8 cellular contexts compared by ENCODE assay signal in the genomic region with DNA sequence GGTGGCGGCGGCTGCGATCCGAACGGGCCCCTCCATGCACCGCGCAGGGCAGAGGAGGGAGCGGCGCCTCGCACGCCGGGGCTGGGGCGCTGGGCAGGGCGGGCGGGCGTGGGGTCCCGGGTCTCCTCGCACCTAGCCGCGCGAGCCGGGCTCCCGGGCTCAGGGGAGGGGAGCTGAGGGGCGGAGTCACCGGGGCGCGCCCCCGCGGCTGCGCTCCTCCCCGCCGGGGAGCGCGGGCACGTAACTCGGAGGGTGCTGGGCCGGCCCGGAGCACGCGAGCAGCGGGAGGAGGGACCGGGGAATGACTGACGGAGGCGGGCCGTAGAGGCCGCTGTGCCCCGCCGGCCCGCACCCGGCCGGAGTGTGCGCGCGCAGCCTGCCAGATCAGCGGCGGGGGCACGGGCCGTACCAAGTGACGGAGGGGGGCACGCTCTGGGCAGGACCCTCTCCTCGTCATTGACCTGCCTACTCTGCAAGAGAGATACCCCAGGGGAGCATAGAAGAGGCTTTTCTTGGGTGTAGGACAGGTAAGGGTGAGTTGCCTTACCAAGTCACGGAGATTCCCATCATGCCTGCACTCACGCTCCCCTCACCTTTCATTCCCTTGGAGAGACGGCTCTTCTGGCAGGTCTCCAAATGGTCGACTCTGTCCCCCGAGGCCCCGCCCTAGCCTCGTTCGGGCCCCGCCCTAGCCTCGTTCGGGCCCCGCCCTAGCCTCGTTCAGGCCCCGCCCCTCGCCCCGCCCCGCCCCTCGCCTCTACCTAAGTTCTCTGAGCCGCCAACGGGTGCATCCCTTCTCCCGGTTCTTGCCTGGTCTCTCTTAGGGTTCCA. TPM values are rescaled to one million over a fixed set of nuclear protein-coding genes. Genes with fewer than 3 reads are reported as not detected.
A peak's percentile ranks its signal among the peaks of the same experiment; 100 is the strongest.
DNase-seq lines count a peak whose midpoint lies in the region; ATAC-seq and TF ChIP-seq lines count a peak whose summit lies in the region.

A gene with protein sequence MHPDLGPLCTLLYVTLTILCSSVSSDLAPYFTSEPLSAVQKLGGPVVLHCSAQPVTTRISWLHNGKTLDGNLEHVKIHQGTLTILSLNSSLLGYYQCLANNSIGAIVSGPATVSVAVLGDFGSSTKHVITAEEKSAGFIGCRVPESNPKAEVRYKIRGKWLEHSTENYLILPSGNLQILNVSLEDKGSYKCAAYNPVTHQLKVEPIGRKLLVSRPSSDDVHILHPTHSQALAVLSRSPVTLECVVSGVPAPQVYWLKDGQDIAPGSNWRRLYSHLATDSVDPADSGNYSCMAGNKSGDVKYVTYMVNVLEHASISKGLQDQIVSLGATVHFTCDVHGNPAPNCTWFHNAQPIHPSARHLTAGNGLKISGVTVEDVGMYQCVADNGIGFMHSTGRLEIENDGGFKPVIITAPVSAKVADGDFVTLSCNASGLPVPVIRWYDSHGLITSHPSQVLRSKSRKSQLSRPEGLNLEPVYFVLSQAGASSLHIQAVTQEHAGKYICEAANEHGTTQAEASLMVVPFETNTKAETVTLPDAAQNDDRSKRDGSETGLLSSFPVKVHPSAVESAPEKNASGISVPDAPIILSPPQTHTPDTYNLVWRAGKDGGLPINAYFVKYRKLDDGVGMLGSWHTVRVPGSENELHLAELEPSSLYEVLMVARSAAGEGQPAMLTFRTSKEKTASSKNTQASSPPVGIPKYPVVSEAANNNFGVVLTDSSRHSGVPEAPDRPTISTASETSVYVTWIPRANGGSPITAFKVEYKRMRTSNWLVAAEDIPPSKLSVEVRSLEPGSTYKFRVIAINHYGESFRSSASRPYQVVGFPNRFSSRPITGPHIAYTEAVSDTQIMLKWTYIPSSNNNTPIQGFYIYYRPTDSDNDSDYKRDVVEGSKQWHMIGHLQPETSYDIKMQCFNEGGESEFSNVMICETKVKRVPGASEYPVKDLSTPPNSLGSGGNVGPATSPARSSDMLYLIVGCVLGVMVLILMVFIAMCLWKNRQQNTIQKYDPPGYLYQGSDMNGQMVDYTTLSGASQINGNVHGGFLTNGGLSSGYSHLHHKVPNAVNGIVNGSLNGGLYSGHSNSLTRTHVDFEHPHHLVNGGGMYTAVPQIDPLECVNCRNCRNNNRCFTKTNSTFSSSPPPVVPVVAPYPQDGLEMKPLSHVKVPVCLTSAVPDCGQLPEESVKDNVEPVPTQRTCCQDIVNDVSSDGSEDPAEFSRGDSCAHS (N-terminal part only) (minus strand): TSS at position 188 of the 831 bp plus-strand sequence. CDS start 39,390 bp downstream, outside the sequence.

- H3K4me3 Mint-ChIP-seq in T-helper 17 cell = peak within 1 kb of the TSS; percentile 90

- H3K36me3 ChIP-seq in right atrium auricular region = no peaks in the 10 kb centered on the region
- no peaks in the 10 kb centered on the region for H3K36me3 ChIP-seq in urinary bladder (ENCODE audit: insufficient read depth)

- ATAC-seq in GM18502 (IDR thresholded peaks at IDR 0.05; ENCODE audit: poor library complexity, unreplicated experiment) (peak; percentile 97), HG02970 (IDR thresholded peaks at IDR 0.05; ENCODE audit: low FRiP score, unreplicated experiment) (peak; percentile 98), T-helper 17 cell (peak; percentile 92)

- H3K4me1 ChIP-seq in right atrium auricular region (peaks cover 0 to 20% of the 10 kb centered on the region in 2 donors), urinary bladder (ENCODE audit: insufficient read depth) (no peaks in the 10 kb centered on the region)

- DNase-seq in NCI-H187 (lab: John Stamatoyannopoulos, UW) (peak; percentile 90 to 99), T-helper 17 cell (peak; percentile 89 to 93 (median 89)), anterior cingulate cortex (lab: John Stamatoyannopoulos, UW) (peak in 54 of 58 donors; percentile 25 to 92 (median 81)), right atrium auricular region (ENCODE audit: low spot score) (peak; percentile 90), pulmonary artery endothelial cell (ENCODE audit: low read depth, low spot score) (peak; percentile 71)

- H3K4me3 ChIP-seq in right atrium auricular region (peak within 1 kb of the TSS; percentile 50 to 94), urinary bladder (ENCODE audit: low read depth, low read length) (peak within 1 kb of the TSS; percentile 89)

- H3K9me3 ChIP-seq in T-helper 17 cell (ENCODE audit: control insufficient read depth, low read length, poor library complexity, severe bottlenecking) = no peaks in the 10 kb centered on the region
- H3K9me3 ChIP-seq in right atrium auricular region = no peaks in the 10 kb centered on the region

- peaks cover 22% of the 10 kb centered on the region for H3K27me3 Mint-ChIP-seq in T-helper 17 cell

- under 1% methylated on average over 82 of the region's 82 CpGs for WGBS in urinary bladder

- peaks cover 2% of the 10 kb centered on the region for H3K36me3 Mint-ChIP-seq in T-helper 17 cell (ENCODE audit: low read depth)

- H3K27ac ChIP-seq in right atrium auricular region (peak within 1 kb of the TSS; percentile 77 to 80), urinary bladder (ENCODE audit: low read depth) (no peak within 1 kb of the TSS)

- no peaks in the 10 kb centered on the region for H3K27me3 ChIP-seq in right atrium auricular region

- H3K4me1 Mint-ChIP-seq in T-helper 17 cell = peaks cover 9% of the 10 kb centered on the region

- peak in 1 of 2 donors; percentile 47 for TF ChIP-seq CTCF in right atrium auricular region (IDR thresholded peaks at IDR 0.05)

- H3K27ac Mint-ChIP-seq in T-helper 17 cell = peak within 1 kb of the TSS; percentile 74

RNA-seq across cellular contexts. Expression of the gene that starts here (rescaled TPM):
- total RNA-seq in T-helper 17 cell (1 to 10 TPM; 2.0 TPM), right atrium auricular region (10 to 100 TPM; 17.6 to 21.9 TPM), pulmonary artery endothelial cell (1.4 and 1.8 TPM in 2 replicates), urinary bladder (47.4 TPM)
- 8.4 TPM for polyA plus RNA-seq in urinary bladder
